In the genomic region with DNA sequence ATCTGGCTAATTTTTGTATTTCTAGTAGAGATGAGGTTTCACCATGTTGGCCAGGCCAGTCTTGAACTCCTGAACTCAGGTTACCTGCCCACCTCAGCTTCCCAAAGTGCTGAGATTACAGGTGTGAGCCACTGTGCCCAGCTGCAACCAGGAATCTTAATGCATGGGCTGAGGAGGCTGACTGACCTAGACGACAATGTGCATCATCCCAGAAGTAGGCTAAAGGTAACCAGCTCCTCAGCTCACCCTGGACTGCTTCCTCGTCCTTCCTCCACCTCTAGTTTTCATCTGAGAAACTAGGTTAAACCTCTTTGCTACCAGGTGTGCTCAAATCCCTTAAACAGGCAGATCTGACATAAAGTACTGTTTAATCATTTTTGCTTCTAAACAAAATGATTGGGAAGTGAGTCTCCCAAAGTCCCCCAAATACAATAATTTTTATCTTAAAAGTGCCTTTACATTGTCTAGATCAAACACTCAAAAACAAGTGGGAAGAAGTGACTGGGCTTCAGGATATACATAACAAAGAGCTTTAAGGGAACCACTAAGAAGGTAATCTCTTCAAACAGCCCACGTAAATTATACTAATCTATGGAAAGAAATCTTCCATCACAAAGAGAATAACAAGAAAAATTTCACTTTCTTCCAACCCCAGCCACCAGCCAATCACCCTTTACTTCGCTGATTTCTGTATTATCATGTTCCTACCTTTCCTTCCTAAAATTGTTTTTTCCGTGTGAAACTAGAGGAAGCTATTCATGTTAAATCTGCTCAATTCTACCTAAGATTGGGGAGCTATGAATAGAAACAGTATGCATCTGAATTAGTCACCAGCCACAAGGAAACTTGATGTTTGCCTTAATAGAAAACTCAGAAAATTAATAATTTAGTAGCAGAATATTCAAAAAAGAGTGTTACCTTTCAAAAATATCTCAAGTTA, we compare ENCODE assay signal across 1 cellular context.
TF ChIP-seq lines count a peak whose summit lies in the region.

No MANE protein-coding gene starts in this region.

TF ChIP-seq in GM23338, 12 proteins besides CTCF, POLR2A, EP300 and RAD21:
- no peak for TF ChIP-seq EZH2phosphoT487 (IDR thresholded peaks at IDR 0.05; ENCODE audit: unreplicated experiment)
- peak; percentile 35; the same call in 1 of the 2 replicates for TF ChIP-seq NANOG (IDR thresholded peaks at IDR 0.05; ENCODE audit: borderline replicate concordance)
